27 cellular contexts compared by ENCODE assay signal in the genomic region with DNA sequence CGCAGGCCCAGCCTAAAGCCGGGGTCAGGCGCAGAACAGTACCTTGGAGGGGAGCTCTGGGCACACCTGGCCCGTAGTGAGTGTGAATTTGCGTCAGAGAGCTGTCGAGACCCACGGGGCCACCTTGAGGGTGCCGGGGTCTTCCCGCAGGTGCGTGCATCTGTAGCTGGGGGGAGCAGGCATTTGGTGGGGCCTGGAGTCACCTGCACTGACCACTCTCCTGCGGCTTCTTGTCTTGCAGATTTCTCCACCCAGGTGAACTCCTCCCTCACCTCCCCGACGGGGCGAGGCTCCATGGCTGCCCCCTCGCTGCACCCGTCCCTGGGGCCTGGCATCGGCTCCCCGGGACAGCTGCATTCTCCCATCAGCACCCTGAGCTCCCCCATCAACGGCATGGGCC.
"Had no signal": no experiment of that assay in that cellular context is flagged by ENCODE, and none has a peak within 500 bp of the region (broad histone marks: within the 10 kb centered on the region; RNA-seq: fewer than 3 reads in every experiment).

No MANE protein-coding gene starts in this region.

- H3K9me3 Mint-ChIP-seq: type B pancreatic cell had no signal

- H3K27me3 Mint-ChIP-seq: naive thymus-derived CD8-positive, alpha-beta T cell; progenitor cell of endocrine pancreas; stimulated activated memory B cell treated with anti-CD40 and anti-IgM and Interleukin-4, amounts not matched to agents 10 μg/mL and 1 μg/mL and 100 μg/mL, for 72 hours; type B pancreatic cell had no signal

- H3K4me3 ChIP-seq: colonic mucosa, esophagus muscularis mucosa, heart right ventricle, left lung, right atrium auricular region, sigmoid colon, skin epidermis, spleen, testis, tibial artery had no signal

- H3K9ac ChIP-seq: parathyroid adenoma had no signal

- DNase-seq: colonic mucosa; dermis blood vessel endothelial cell; effector memory CD4-positive, alpha-beta T cell; foreskin keratinocyte; glutamatergic neuron; heart right ventricle; hippocampal formation; left cardiac atrium; left lung; mesendoderm; midbrain; naive thymus-derived CD8-positive, alpha-beta T cell; nephron progenitor cell; sigmoid colon; spleen; stimulated activated CD4-positive, alpha-beta T cell treated with anti-CD3 and anti-CD28 coated beads, Interleukin-4, amount 100 ng/mL, for 4 hours; stimulated activated naive CD8-positive, alpha-beta T cell treated with anti-CD3 and anti-CD28 coated beads, Interleukin-15, Interleukin-2, amounts not matched to agents 100 U/mL and 50 U/mL, for 24 hours; substantia nigra; testis; tibial artery had no signal

- H2AFZ ChIP-seq: parathyroid adenoma had no signal

- H3K36me3 ChIP-seq: colonic mucosa, right atrium auricular region had no signal

- H3K4me3 Mint-ChIP-seq: naive thymus-derived CD8-positive, alpha-beta T cell; nephron progenitor cell; stimulated activated memory B cell treated with anti-CD40 and anti-IgM and Interleukin-4, amounts not matched to agents 10 μg/mL and 1 μg/mL and 100 μg/mL, for 72 hours; type B pancreatic cell had no signal

- H3K36me3 Mint-ChIP-seq: naive thymus-derived CD8-positive, alpha-beta T cell; stimulated activated memory B cell treated with anti-CD40 and anti-IgM and Interleukin-4, amounts not matched to agents 10 μg/mL and 1 μg/mL and 100 μg/mL, for 72 hours; type B pancreatic cell had no signal

- H3K27ac Mint-ChIP-seq: naive thymus-derived CD8-positive, alpha-beta T cell; nephron progenitor cell; progenitor cell of endocrine pancreas; stimulated activated memory B cell treated with anti-CD40 and anti-IgM and Interleukin-4, amounts not matched to agents 10 μg/mL and 1 μg/mL and 100 μg/mL, for 72 hours; type B pancreatic cell had no signal

- H3K27ac ChIP-seq: colonic mucosa, esophagus muscularis mucosa, foreskin keratinocyte, left lung, parathyroid adenoma, sigmoid colon, testis had no signal

- H3K27me3 ChIP-seq: colonic mucosa, esophagus muscularis mucosa, foreskin keratinocyte, heart right ventricle, left lung, right atrium auricular region, sigmoid colon, spleen, testis, tibial artery had no signal

- H3K9me3 ChIP-seq: colonic mucosa, right atrium auricular region, sigmoid colon, testis had no signal
